8 cellular contexts compared by ENCODE assay signal in genomic region chr12:50220357-50221061, GRCh38. TPM values are rescaled to one million over a fixed set of nuclear protein-coding genes. Genes with fewer than 3 reads are reported as not detected.
A peak's percentile ranks its signal among the peaks of the same experiment; 100 is the strongest.
DNase-seq lines count a peak whose midpoint lies in the region; ATAC-seq and TF ChIP-seq lines count a peak whose summit lies in the region.

No MANE protein-coding gene starts in this region.

- no peak for TF ChIP-seq EP300 in upper lobe of left lung (IDR thresholded peaks at IDR 0.05)

- no peaks in the 10 kb centered on the region for H3K9me3 ChIP-seq in DOHH2 (ENCODE audit: control insufficient read depth, insufficient read depth, low read length)
- H3K9me3 ChIP-seq in breast epithelium = no peaks in the 10 kb centered on the region
- no peaks in the 10 kb centered on the region for H3K9me3 ChIP-seq in lung (ENCODE audit: control insufficient read depth in 2 of 2, insufficient read depth in 1 of 2, low read length in 1 of 2)
- no peaks in the 10 kb centered on the region for H3K9me3 ChIP-seq in upper lobe of left lung

- peaks cover 66% of the 10 kb centered on the region for H3K79me2 ChIP-seq in DOHH2 (ENCODE audit: control insufficient read depth, low read length)

- H3K27ac ChIP-seq in DOHH2 (ENCODE audit: low read depth, low read length) (peak overlapping the region; percentile 94), breast epithelium (peak overlapping the region; percentile 81 to 87), lung (ENCODE audit: low read depth in 1 of 2, low read length in 1 of 2) (peak overlapping the region; percentile 12 to 70), upper lobe of left lung (peak overlapping the region; percentile 66 to 82 (median 76))

- no peaks in the 10 kb centered on the region for H4K20me1 ChIP-seq in DOHH2 (ENCODE audit: control insufficient read depth, insufficient read depth, low read depth, low read length)

- H3K4me1 ChIP-seq in DOHH2 (ENCODE audit: control insufficient read depth, low read length) = peaks cover 36% of the 10 kb centered on the region
- no peaks in the 10 kb centered on the region for H3K4me1 ChIP-seq in breast epithelium
- peaks cover 0 to 1% of the 10 kb centered on the region in 2 donors for H3K4me1 ChIP-seq in lung (ENCODE audit: control insufficient read depth in 2 of 2, insufficient read depth in 2 of 2, low read length in 2 of 2)
- peaks cover 10 to 21% (median 20%) of the 10 kb centered on the region in 4 donors for H3K4me1 ChIP-seq in upper lobe of left lung

- TF ChIP-seq POLR2A in breast epithelium (IDR thresholded peaks at IDR 0.05) (no peak), upper lobe of left lung (IDR thresholded peaks at IDR 0.05) (no peak)

- H3K36me3 ChIP-seq in DOHH2 (ENCODE audit: control insufficient read depth, low read length) (peaks cover 4% of the 10 kb centered on the region), breast epithelium (no peaks in the 10 kb centered on the region), lung (ENCODE audit: control insufficient read depth in 2 of 2, insufficient read depth in 2 of 2, low read length in 2 of 2) (peaks cover 0 to 2% of the 10 kb centered on the region in 2 donors), upper lobe of left lung (peaks cover 0 to 8% (median 0%) of the 10 kb centered on the region in 4 donors)

- H3K4me2 ChIP-seq in DOHH2 (ENCODE audit: low read length) = peak overlapping the region; percentile 77

- DNase-seq in NCI-H526 treated with DMSO at 0.1 percent for 48 hours (lab: John Stamatoyannopoulos, UW) (peak; percentile 23), breast epithelium (ENCODE audit: low spot score in 2 of 2) (no peak), lung (ENCODE audit: low spot score) (no peak), upper lobe of left lung (no peak), COR-L47 (lab: John Stamatoyannopoulos, UW) (no peak)

- H3K4me3 ChIP-seq in DOHH2 (ENCODE audit: low read length) (peak overlapping the region; percentile 80), breast epithelium (peak overlapping the region; percentile 51 to 68 (median 55)), lung (no peak overlapping the region), upper lobe of left lung (peak overlapping the region in 3 of 4 donors; percentile 31 to 44 (median 43))

- no peaks in the 10 kb centered on the region for H3K9me2 ChIP-seq in DOHH2 (replicated peaks; ENCODE audit: control insufficient read depth, low read length)

- peak; percentile 51 for ATAC-seq in GM21576 (IDR thresholded peaks at IDR 0.05; ENCODE audit: unreplicated experiment)
- no peak for ATAC-seq in lung (ENCODE audit: insufficient read depth, low FRiP score)
- ATAC-seq in upper lobe of left lung (ENCODE audit: low FRiP score in 2 of 2) = peak in 1 of 2 donors; percentile 59
- no peak for ATAC-seq in HG03280 (IDR thresholded peaks at IDR 0.05; ENCODE audit: unreplicated experiment)

- intact Hi-C loops in breast epithelium (cut with DNase I; ENCODE audit: low total_unique reads) = no loop called here

- 13 to 23% methylated on average over 4 of the region's 4 CpGs for WGBS in lung, 2 donors
- 21 to 25% methylated on average over 4 of the region's 4 CpGs for WGBS in upper lobe of left lung, 2 donors

- TF ChIP-seq CTCF in DOHH2 (IDR thresholded peaks at IDR 0.05; ENCODE audit: low read depth, low read length, poor library complexity, severe bottlenecking) = no peak
- no peak for TF ChIP-seq CTCF in breast epithelium (IDR thresholded peaks at IDR 0.05)
- TF ChIP-seq CTCF in lung (IDR thresholded peaks at IDR 0.05; ENCODE audit: control extremely low read depth, extremely low read depth) = no peak
- no peak for TF ChIP-seq CTCF in upper lobe of left lung (IDR thresholded peaks at IDR 0.05)

- H3K27me3 ChIP-seq in DOHH2 (ENCODE audit: control insufficient read depth, low read length) (no peaks in the 10 kb centered on the region), breast epithelium (no peaks in the 10 kb centered on the region), lung (ENCODE audit: control insufficient read depth, insufficient read depth) (no peaks in the 10 kb centered on the region), upper lobe of left lung (no peaks in the 10 kb centered on the region)

- peaks cover 31% of the 10 kb centered on the region for H3F3A ChIP-seq in DOHH2 (ENCODE audit: control insufficient read depth, insufficient read depth)

RNA-seq across cellular contexts. Expression of gene CERS5, which starts 53.3 kb away (rescaled TPM):
- total RNA-seq in breast epithelium (10 to 100 TPM; 25.0 to 40.1 (median 32.4) TPM), lung (10 to 100 TPM; 36.7 to 38.8 TPM), upper lobe of left lung (10 to 100 TPM; 21.0 to 40.4 (median 35.8) TPM)
- polyA plus RNA-seq in lung = 10 to 100 TPM; 32.6 to 54.0 TPM

Comparison
In these comparisons a context has a peak if more than half of its experiments do, and no peak if none do; other contexts are left out.
1. H3K27ac ChIP-seq: peak in every context shown above with its lines; median percentile 94 in DOHH2; 84 in breast epithelium; 76 in upper lobe of left lung; 41 in lung.